ENCODE assay signal across 8 cellular contexts in genomic region chr10:6580279-6581029, GRCh38. TPM values are rescaled to one million over a fixed set of nuclear protein-coding genes. Genes with fewer than 3 reads are reported as not detected.
DNase-seq lines count a peak whose midpoint lies in the region; ATAC-seq, FAIRE-seq and TF ChIP-seq lines count a peak whose summit lies in the region.

No MANE protein-coding gene starts in this region.

- H3K4me3 ChIP-seq in A549 = peak overlapping the region; percentile 66

- FAIRE-seq in A549 (lab: Jason Lieb, UNC) (peak; percentile 32), RCC 7860 (lab: Jason Lieb, UNC) (no peak)

- H3K9me3 Mint-ChIP-seq in nephron progenitor cell = no peaks in the 10 kb centered on the region
- H3K9me3 Mint-ChIP-seq in stimulated activated naive CD8-positive, alpha-beta T cell treated with anti-CD3 and anti-CD28 coated beads, Interleukin-15, Interleukin-2, amounts not matched to agents 100 ng/mL and 50 ng/mL, for 24 hours = no peaks in the 10 kb centered on the region

- POLR2A ChIA-PET in A549 (lab: Yijun Ruan, JAX) = interaction anchor here (1.2 kb wide), 1 partner anchor 24 kb away, joined by 4 read pairs; no protein-coding TSS in a partner anchor

- H3K27me3 Mint-ChIP-seq in nephron progenitor cell (ENCODE audit: low read depth, poor library complexity) = peaks cover 19% of the 10 kb centered on the region
- no peaks in the 10 kb centered on the region for H3K27me3 Mint-ChIP-seq in stimulated activated naive CD8-positive, alpha-beta T cell treated with anti-CD3 and anti-CD28 coated beads, Interleukin-15, Interleukin-2, amounts not matched to agents 100 ng/mL and 50 ng/mL, for 24 hours

- H3K27ac Mint-ChIP-seq in nephron progenitor cell = no peak overlapping the region
- H3K27ac Mint-ChIP-seq in stimulated activated naive CD8-positive, alpha-beta T cell treated with anti-CD3 and anti-CD28 coated beads, Interleukin-15, Interleukin-2, amounts not matched to agents 100 ng/mL and 50 ng/mL, for 24 hours = peak overlapping the region; percentile 96

- H3K4me1 Mint-ChIP-seq in nephron progenitor cell = peaks cover 35% of the 10 kb centered on the region
- peaks cover 75% of the 10 kb centered on the region for H3K4me1 Mint-ChIP-seq in stimulated activated naive CD8-positive, alpha-beta T cell treated with anti-CD3 and anti-CD28 coated beads, Interleukin-15, Interleukin-2, amounts not matched to agents 100 ng/mL and 50 ng/mL, for 24 hours (ENCODE audit: low read depth)

- no peak for TF ChIP-seq EP300 in A549 (IDR thresholded peaks at IDR 0.05)

- WGBS in A549 (ENCODE audit: missing lambda C conversion rate) = 1% methylated on average over 13 of the region's 56 CpGs

- TF ChIP-seq RAD21 in A549 (conservative IDR thresholded peaks at IDR 0.05 in 1 of 2, IDR thresholded peaks at IDR 0.05 in 1 of 2) = peak; percentile 8 to 58; a peak in 3 of 5 replicates

- DNase-seq in A549 (ENCODE audit: low read depth in 1 of 2, low spot score in 1 of 2) = peak; percentile 47 to 78
- peak; percentile 36 for DNase-seq in RCC 7860 (ENCODE audit: low spot score)
- peak; percentile 83 for DNase-seq in activated T-helper 9 cell treated with anti-CD3 and anti-CD28 coated beads, Interleukin-2, amount 50 U/mL, for 16 hours (ENCODE audit: low read depth)
- DNase-seq in fibroblast of the conjunctiva (ENCODE audit: low read depth) = peak; percentile 8
- DNase-seq in nephron progenitor cell = peak; percentile 94

- H3K4me1 ChIP-seq in A549 = peaks cover 11% of the 10 kb centered on the region

- peak overlapping the region; percentile 87 to 98 for H3K27ac ChIP-seq in A549

- CTCF ChIA-PET in A549 (lab: Yijun Ruan, JAX) = interaction anchor here (0.5 to 3.3 kb wide), 22 partner anchors 9 to 927 kb away, joined by 3 to 26 read pairs (median 3); no protein-coding TSS in a partner anchor

- TF ChIP-seq CTCF in A549 (IDR thresholded peaks at IDR 0.05) (peak; percentile 93), nephron progenitor cell (IDR thresholded peaks at IDR 0.05) (peak; percentile 25)

- H3K4me3 Mint-ChIP-seq in nephron progenitor cell = peak overlapping the region; percentile 91
- H3K4me3 Mint-ChIP-seq in stimulated activated naive CD8-positive, alpha-beta T cell treated with anti-CD3 and anti-CD28 coated beads, Interleukin-15, Interleukin-2, amounts not matched to agents 100 ng/mL and 50 ng/mL, for 24 hours = peak overlapping the region; percentile 99

- H3K36me3 Mint-ChIP-seq in nephron progenitor cell (ENCODE audit: low read depth) = peaks cover 35% of the 10 kb centered on the region
- H3K36me3 Mint-ChIP-seq in stimulated activated naive CD8-positive, alpha-beta T cell treated with anti-CD3 and anti-CD28 coated beads, Interleukin-15, Interleukin-2, amounts not matched to agents 100 ng/mL and 50 ng/mL, for 24 hours (ENCODE audit: low read depth) = peaks cover 55% of the 10 kb centered on the region

- ATAC-seq in A549 (peak; percentile 96 to 97), GM18505 (IDR thresholded peaks at IDR 0.05; ENCODE audit: unreplicated experiment) (peak; percentile 90), HG03045 (IDR thresholded peaks at IDR 0.05; ENCODE audit: unreplicated experiment) (peak; percentile 90)

- TF ChIP-seq POLR2A in A549 (IDR thresholded peaks at IDR 0.05; ENCODE audit: low read length) = peak; percentile 70
- no peak for TF ChIP-seq POLR2A in GM18505 (IDR thresholded peaks at IDR 0.05; ENCODE audit: borderline replicate concordance, extremely low read depth, insufficient read depth, insufficient read length)

- peak overlapping the region; percentile 64 for H3K4me2 ChIP-seq in A549

- H3K9me3 ChIP-seq in A549 = no peaks in the 10 kb centered on the region

TF ChIP-seq in A549, 52 proteins besides CTCF, POLR2A, EP300 and RAD21:
- TF ChIP-seq HMGXB4 (CRISPR knock-in tag; IDR thresholded peaks at IDR 0.05; ENCODE audit: borderline replicate concordance) (peak; percentile 41; the same call in 1 of the 2 replicates), E2F6 (IDR thresholded peaks at IDR 0.05; ENCODE audit: borderline replicate concordance, low read depth) (0 out of 2 replicates have a peak, but pooled peaks have one; percentile 54), SMC3 (IDR thresholded peaks at IDR 0.05) (peak; percentile 73), MYC (IDR thresholded peaks at IDR 0.05; ENCODE audit: borderline replicate concordance, low read length) (peak; percentile 18; the same call in 1 of the 2 replicates), JUNB (IDR thresholded peaks at IDR 0.05) (no peak), PHF8 (IDR thresholded peaks at IDR 0.05; ENCODE audit: borderline replicate concordance, low read depth) (peak; percentile 65), REST (IDR thresholded peaks at IDR 0.05) (no peak), JUN (IDR thresholded peaks at IDR 0.05) (peak in 1 of 2 experiments; percentile 85; a peak in 3 of 5 replicates), RNF2 (IDR thresholded peaks at IDR 0.05; ENCODE audit: borderline replicate concordance, low read depth) (no peak), MAX (IDR thresholded peaks at IDR 0.05) (peak; percentile 81; the same call in 1 of the 2 replicates), BCL3 (IDR thresholded peaks at IDR 0.05) (0 out of 3 replicates have a peak, but pooled peaks have one; percentile 55), EHMT2 (IDR thresholded peaks at IDR 0.05; ENCODE audit: low read depth) (no peak)

RNA-seq across cellular contexts. Expression of gene PRKCQ, which starts 0.4 kb away (rescaled TPM):
- polyA plus RNA-seq in A549 (2011; rRNA removed) = 6.9 and 7.1 TPM in 2 replicates
- polyA plus RNA-seq in A549 (2012; cell fraction: cytosol; rRNA removed) = 2.3 and 2.5 TPM in 2 replicates
- 1.7 and 2.4 TPM in 2 replicates for polyA plus RNA-seq in A549 (2012; cell fraction: nucleus; rRNA removed)
- polyA plus RNA-seq in A549 (2017; fragmentation: RNase III; extraction: RNeasy Plus Mini Kit Qiagen cat#74134 plus additional on column Dnase treatment) = 3.6 to 3.7 TPM (median 3.6 TPM) in 3 replicates
- 6.4 and 7.7 TPM in 2 replicates for polyA minus RNA-seq in A549 (2011; rRNA and poly(A)+ RNA removed)

Comparison
In these comparisons a context has a peak if more than half of its experiments do, and no peak if none do; other contexts are left out.
1. Peak in every context shown above with its lines: DNase-seq, ATAC-seq, H3K4me3 ChIP-seq and H3K27ac ChIP-seq.
2. DNase-seq: peak in every context shown above with its lines; median percentile 94 in nephron progenitor cell; 83 in activated T-helper 9 cell treated with anti-CD3 and anti-CD28 coated beads, Interleukin-2, amount 50 U/mL, for 16 hours; 62 in A549; 36 in RCC 7860; 8 in fibroblast of the conjunctiva.